9 cellular contexts compared by ENCODE assay signal in the genomic region with DNA sequence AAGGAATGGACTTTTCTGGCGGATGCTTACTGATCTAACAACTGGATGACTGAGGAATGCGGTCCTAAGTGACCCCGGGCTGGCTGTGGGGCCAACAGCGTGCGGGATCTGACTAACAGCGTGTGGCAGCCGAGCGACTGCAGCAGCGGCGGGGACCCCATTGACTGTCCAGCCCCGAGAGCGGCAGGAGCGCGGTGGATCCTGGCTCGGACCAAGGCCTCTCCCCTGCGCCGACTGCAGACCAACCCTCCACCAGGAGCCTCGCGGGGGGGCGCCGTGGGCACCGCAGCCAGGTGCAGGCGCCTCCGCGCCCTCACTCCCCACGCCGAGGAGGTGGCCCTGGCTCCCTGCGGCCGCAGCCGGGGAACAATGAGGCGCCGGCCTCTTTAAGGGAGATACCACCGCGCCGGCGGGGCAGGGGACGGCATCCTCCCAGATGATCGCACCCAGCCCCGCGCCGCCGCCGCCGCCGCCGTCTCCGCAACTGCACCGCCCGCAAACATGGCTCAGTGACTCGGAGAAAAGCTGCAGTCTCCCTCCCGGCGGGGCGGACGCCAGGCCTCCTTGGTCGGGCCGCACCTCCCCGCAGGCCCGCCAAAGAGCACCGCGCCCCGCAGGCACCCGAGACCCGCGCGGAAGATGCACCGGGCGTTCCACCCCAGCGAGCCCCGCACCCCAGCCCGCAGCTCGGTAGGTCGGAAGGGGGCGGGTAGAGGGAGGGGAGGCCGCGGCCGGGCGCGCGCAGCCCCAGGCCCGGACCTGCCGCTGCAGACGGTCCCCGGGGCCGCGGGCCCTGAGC. TPM values are rescaled to one million over a fixed set of nuclear protein-coding genes. Genes with fewer than 3 reads are reported as not detected.
DNase-seq lines count a peak whose midpoint lies in the region; ATAC-seq and TF ChIP-seq lines count a peak whose summit lies in the region.
"Had no signal": no experiment of that assay in that cellular context is flagged by ENCODE, and none has a peak within 500 bp of the region (broad histone marks: within the 10 kb centered on the region; RNA-seq: fewer than 3 reads in every experiment).

No MANE protein-coding gene starts in this region.

- peaks cover 7% of the 10 kb centered on the region; the same call in 1 of the 2 replicates for H3K4me1 ChIP-seq in HUES48 (ENCODE audit: control insufficient read depth, insufficient read depth, low read length)
- H3K4me1 ChIP-seq in stomach = peaks cover 22 to 49% (median 44%) of the 10 kb centered on the region in 4 donors

- no peak for TF ChIP-seq EP300 in stomach (IDR thresholded peaks at IDR 0.05)

- peak overlapping the region; percentile 73 for H3K9ac ChIP-seq in HUES48 (ENCODE audit: low read depth, low read length)

- peak overlapping the region; percentile 90 for H3K4me3 Mint-ChIP-seq in activated T-helper 2 cell treated with anti-CD3 and anti-CD28 coated beads, Interferon-gamma antibody, Interleukin-2, Interleukin-4, amounts not matched to agents 10 μg/mL and 5 μg/mL and 100 μg/mL, durations not matched to agents 14 hours and 24 hours and 36 hours (ENCODE audit: low read depth)
- H3K4me3 Mint-ChIP-seq in nephron progenitor cell = peak overlapping the region; percentile 91

- no peak for TF ChIP-seq POLR2A in stomach (IDR thresholded peaks at IDR 0.05)

- peak overlapping the region; percentile 96 for H3K27ac ChIP-seq in HUES48 (ENCODE audit: low read depth, low read length)
- peak overlapping the region; percentile 95 to 99 (median 98) for H3K27ac ChIP-seq in stomach

- H3K27me3 Mint-ChIP-seq in activated T-helper 2 cell treated with anti-CD3 and anti-CD28 coated beads, Interferon-gamma antibody, Interleukin-2, Interleukin-4, amounts not matched to agents 10 μg/mL and 5 μg/mL and 100 μg/mL, durations not matched to agents 14 hours and 24 hours and 36 hours (ENCODE audit: low read depth) = no peaks in the 10 kb centered on the region
- H3K27me3 Mint-ChIP-seq in nephron progenitor cell (ENCODE audit: low read depth, poor library complexity) = peaks cover 8% of the 10 kb centered on the region

- H3K27me3 ChIP-seq in HUES48 (ENCODE audit: control insufficient read depth, insufficient read depth, low read length) (peaks cover 17% of the 10 kb centered on the region), stomach (no peaks in the 10 kb centered on the region)

- H3K9me3 Mint-ChIP-seq in activated T-helper 2 cell treated with anti-CD3 and anti-CD28 coated beads, Interferon-gamma antibody, Interleukin-2, Interleukin-4, amounts not matched to agents 10 μg/mL and 5 μg/mL and 100 μg/mL, durations not matched to agents 14 hours and 24 hours and 36 hours = no peaks in the 10 kb centered on the region
- no peaks in the 10 kb centered on the region for H3K9me3 Mint-ChIP-seq in nephron progenitor cell

- peaks cover 9% of the 10 kb centered on the region for H3K36me3 ChIP-seq in HUES48 (ENCODE audit: control insufficient read depth, insufficient read depth, low read length)
- peaks cover under 1 to 17% (median 13%) of the 10 kb centered on the region in 4 donors for H3K36me3 ChIP-seq in stomach

- peak; percentile 29 for ATAC-seq in GM21360 (IDR thresholded peaks at IDR 0.05; ENCODE audit: unreplicated experiment)

- peak overlapping the region; percentile 79 for H3K27ac Mint-ChIP-seq in activated T-helper 2 cell treated with anti-CD3 and anti-CD28 coated beads, Interferon-gamma antibody, Interleukin-2, Interleukin-4, amounts not matched to agents 10 μg/mL and 5 μg/mL and 100 μg/mL, durations not matched to agents 14 hours and 24 hours and 36 hours
- peak overlapping the region; percentile 90 for H3K27ac Mint-ChIP-seq in nephron progenitor cell

- no peak for TF ChIP-seq CTCF in fibroblast of pulmonary artery (IDR thresholded peaks at IDR 0.05; ENCODE audit: low read length, missing control alignments)
- TF ChIP-seq CTCF in nephron progenitor cell (IDR thresholded peaks at IDR 0.05) = no peak
- TF ChIP-seq CTCF in stomach (IDR thresholded peaks at IDR 0.05) = no peak

- H3K4me3 ChIP-seq in HUES48 (ENCODE audit: low read depth, low read length) = peak overlapping the region; percentile 94
- H3K4me3 ChIP-seq in fibroblast of pulmonary artery (replicated peaks; ENCODE audit: low read depth, low read length) = peak overlapping the region; percentile 96
- peak overlapping the region; percentile 96 to 99 (median 96) for H3K4me3 ChIP-seq in stomach

- 0 to 3% (median 1%) methylated on average over 12 to 85 of the region's 85 CpGs for WGBS in stomach, 5 donors

- peak; percentile 88 for DNase-seq in D341Med (ENCODE audit: low spot score)
- peak; percentile 74 for DNase-seq in RKO (ENCODE audit: low spot score)
- peak; percentile 76 for DNase-seq in activated T-helper 2 cell treated with anti-CD3 and anti-CD28 coated beads, Interferon-gamma antibody, Interleukin-2, Interleukin-4, amounts not matched to agents 10 μg/mL and 5 μg/mL and 100 μg/mL, durations not matched to agents 14 hours and 24 hours and 36 hours (ENCODE audit: low spot score)
- peak; percentile 61 for DNase-seq in fibroblast of pulmonary artery (ENCODE audit: low read depth)
- DNase-seq in nephron progenitor cell = peak; percentile 88
- peak; percentile 87 for DNase-seq in stomach

- peaks cover 16% of the 10 kb centered on the region for H3K36me3 Mint-ChIP-seq in activated T-helper 2 cell treated with anti-CD3 and anti-CD28 coated beads, Interferon-gamma antibody, Interleukin-2, Interleukin-4, amounts not matched to agents 10 μg/mL and 5 μg/mL and 100 μg/mL, durations not matched to agents 14 hours and 24 hours and 36 hours (ENCODE audit: low read depth)
- H3K36me3 Mint-ChIP-seq in nephron progenitor cell (ENCODE audit: low read depth) = peaks cover 14% of the 10 kb centered on the region

- H3K9me3 ChIP-seq in HUES48 (ENCODE audit: control insufficient read depth, insufficient read depth, low read length) (no peaks in the 10 kb centered on the region), stomach (no peaks in the 10 kb centered on the region)

- intact Hi-C loops in activated T-helper 2 cell treated with anti-CD3 and anti-CD28 coated beads, Interferon-gamma antibody, Interleukin-2, Interleukin-4, amounts not matched to agents 10 μg/mL and 5 μg/mL and 100 μg/mL, durations not matched to agents 14 hours and 24 hours and 36 hours (cut with micrococcal nuclease) = loop anchor here (1.0 to 2.0 kb wide), 4 partner anchors 15 to 123 kb away; a partner anchor contains a TSS
- intact Hi-C loops in stomach (cut with DNase I; ENCODE audit: low total_unique reads) = no loop called here

- peaks cover 29% of the 10 kb centered on the region for H3K4me1 Mint-ChIP-seq in activated T-helper 2 cell treated with anti-CD3 and anti-CD28 coated beads, Interferon-gamma antibody, Interleukin-2, Interleukin-4, amounts not matched to agents 10 μg/mL and 5 μg/mL and 100 μg/mL, durations not matched to agents 14 hours and 24 hours and 36 hours (ENCODE audit: low read depth)
- H3K4me1 Mint-ChIP-seq in nephron progenitor cell = peaks cover 27% of the 10 kb centered on the region

RNA-seq across cellular contexts. Expression of a gene that starts 0.7 kb away (rescaled TPM):
- 15.2 and 17.2 TPM in 2 replicates for total RNA-seq in activated T-helper 2 cell treated with anti-CD3 and anti-CD28 coated beads, Interferon-gamma antibody, Interleukin-2, Interleukin-4, amounts not matched to agents 10 μg/mL and 5 μg/mL and 100 μg/mL, durations not matched to agents 14 hours and 24 hours and 36 hours
- 10 to 100 TPM in 3 of 5 donors, 1 to 10 TPM in 2; 1.8 to 33.8 (median 11.0) TPM for total RNA-seq in stomach
- 1 to 10 TPM; 2.6 to 4.1 (median 2.9) TPM for polyA plus RNA-seq in stomach

RNA-seq across cellular contexts. Expression of a gene that starts 43.5 kb away (rescaled TPM):
- not detected in 2 replicates for total RNA-seq in activated T-helper 2 cell treated with anti-CD3 and anti-CD28 coated beads, Interferon-gamma antibody, Interleukin-2, Interleukin-4, amounts not matched to agents 10 μg/mL and 5 μg/mL and 100 μg/mL, durations not matched to agents 14 hours and 24 hours and 36 hours
- under 1 TPM in 1 of 5 donors, not detected in 4; 0.37 TPM for total RNA-seq in stomach
- 1 to 10 TPM in 1 of 3 donors, under 1 TPM in 2; 0.40 to 6.0 (median 0.44) TPM for polyA plus RNA-seq in stomach
- total RNA-seq: pulmonary artery endothelial cell had no signal

RNA-seq across cellular contexts. Expression of a gene that starts 47.9 kb away (rescaled TPM):
- total RNA-seq in activated T-helper 2 cell treated with anti-CD3 and anti-CD28 coated beads, Interferon-gamma antibody, Interleukin-2, Interleukin-4, amounts not matched to agents 10 μg/mL and 5 μg/mL and 100 μg/mL, durations not matched to agents 14 hours and 24 hours and 36 hours = 0.07 TPM in 1 of 2 replicates, not detected in the other
- 10 to 100 TPM in 1 of 5 donors, 1 to 10 TPM in 1, not detected in 3; 1.3 to 15.6 TPM for total RNA-seq in stomach
- 1 to 10 TPM in 2 of 3 donors, under 1 TPM in 1; 1.00 to 2.7 (median 1.4) TPM for polyA plus RNA-seq in stomach

RNA-seq across cellular contexts. Expression of a gene that starts 57.8 kb away (rescaled TPM):
- total RNA-seq in activated T-helper 2 cell treated with anti-CD3 and anti-CD28 coated beads, Interferon-gamma antibody, Interleukin-2, Interleukin-4, amounts not matched to agents 10 μg/mL and 5 μg/mL and 100 μg/mL, durations not matched to agents 14 hours and 24 hours and 36 hours = not detected in 2 replicates
- total RNA-seq in stomach = not detected
- polyA plus RNA-seq in stomach = not detected
- total RNA-seq: pulmonary artery endothelial cell had no signal

RNA-seq across cellular contexts. Expression of a gene that starts 58.8 kb away (rescaled TPM):
- total RNA-seq in activated T-helper 2 cell treated with anti-CD3 and anti-CD28 coated beads, Interferon-gamma antibody, Interleukin-2, Interleukin-4, amounts not matched to agents 10 μg/mL and 5 μg/mL and 100 μg/mL, durations not matched to agents 14 hours and 24 hours and 36 hours = 57.5 and 65.0 TPM in 2 replicates
- total RNA-seq in stomach = 10 to 100 TPM in 4 of 5 donors, not detected in 1; 10.6 to 74.1 (median 39.3) TPM
- polyA plus RNA-seq in stomach = 100 to 1,000 TPM; 101 to 138 (median 133) TPM

Comparison
In these comparisons a context has a peak if more than half of its experiments do, and no peak if none do; other contexts are left out.
1. Peak in every context shown above with its lines: DNase-seq, ATAC-seq, H3K4me3 ChIP-seq and H3K27ac ChIP-seq.